In genomic region chr6:28207244-28208179, GRCh38 we compare ENCODE assay signal across 1 cellular context.
A peak's percentile ranks its signal among the peaks of the same experiment; 100 is the strongest.
TF ChIP-seq lines count a peak whose summit lies in the region.

No MANE protein-coding gene starts in this region.

TF ChIP-seq in H1, 55 proteins besides CTCF, POLR2A, EP300 and RAD21:
- TF ChIP-seq HDAC2 (IDR thresholded peaks at IDR 0.05; ENCODE audit: borderline replicate concordance in 1 of 2, low read depth in 2 of 2, low read length in 2 of 2) (no peak), MAX (IDR thresholded peaks at IDR 0.05) (no peak), ASH2L (IDR thresholded peaks at IDR 0.05; ENCODE audit: low read length) (no peak), ATF3 (IDR thresholded peaks at IDR 0.05; ENCODE audit: insufficient read depth, low read depth, low read length) (no peak), TCF12 (IDR thresholded peaks at IDR 0.05; ENCODE audit: low read depth, low read length) (no peak), TBP (IDR thresholded peaks at IDR 0.05; ENCODE audit: low read depth, low read length) (no peak; the same call in 1 of the 2 replicates), RNF2 (IDR thresholded peaks at IDR 0.05; ENCODE audit: borderline replicate concordance, low read depth, low read length, missing control alignments, poor library complexity, severe bottlenecking) (peak; percentile 74), CBX5 (IDR thresholded peaks at IDR 0.05; ENCODE audit: low read depth, low read length) (no peak), KDM5A (IDR thresholded peaks at IDR 0.05; ENCODE audit: low read length) (no peak), SP1 (IDR thresholded peaks at IDR 0.05; ENCODE audit: low read depth, low read length) (no peak), USF2 (IDR thresholded peaks at IDR 0.05; ENCODE audit: low read length) (no peak), CHD7 (IDR thresholded peaks at IDR 0.05; ENCODE audit: insufficient replicate concordance, low read length) (no peak), CREB1 (IDR thresholded peaks at IDR 0.05) (no peak; the same call in 1 of the 2 replicates), BCL11A (IDR thresholded peaks at IDR 0.05; ENCODE audit: low read depth in 2 of 2, low read length in 2 of 2) (no peak), JUN (IDR thresholded peaks at IDR 0.05; ENCODE audit: low read depth, low read length) (no peak), EZH2 (IDR thresholded peaks at IDR 0.05; ENCODE audit: low read depth, low read length, severe bottlenecking) (peak; percentile 83), NRF1 (IDR thresholded peaks at IDR 0.05; ENCODE audit: low read depth, low read length) (no peak), FOSL1 (IDR thresholded peaks at IDR 0.05; ENCODE audit: insufficient read depth, low read depth, low read length) (no peak), POLR2AphosphoS5 (IDR thresholded peaks at IDR 0.05; ENCODE audit: low read depth, low read length) (no peak), TAF1 (IDR thresholded peaks at IDR 0.05; ENCODE audit: low read depth, low read length) (peak; percentile 43; the same call in 1 of the 2 replicates), RXRA (IDR thresholded peaks at IDR 0.05; ENCODE audit: insufficient read depth, low read depth, low read length) (no peak), KDM4A (IDR thresholded peaks at IDR 0.05; ENCODE audit: low read depth, low read length, severe bottlenecking) (peak; percentile 44), SRF (IDR thresholded peaks at IDR 0.05; ENCODE audit: low read depth, low read length) (no peak), JUND (IDR thresholded peaks at IDR 0.05; ENCODE audit: low read length) (no peak), CEBPB (IDR thresholded peaks at IDR 0.05; ENCODE audit: low read depth, low read length) (no peak), HDAC6 (IDR thresholded peaks at IDR 0.05; ENCODE audit: low read depth, low read length) (no peak), CTBP2 (IDR thresholded peaks at IDR 0.05; ENCODE audit: borderline replicate concordance, insufficient read depth, insufficient read length, low read length) (peak; percentile 62), E2F6 (IDR thresholded peaks at IDR 0.05) (peak; percentile 85), SP2 (IDR thresholded peaks at IDR 0.05; ENCODE audit: low read length) (no peak), SUZ12 (IDR thresholded peaks at IDR 0.05; ENCODE audit: low read length) (peak; percentile 85), ATF2 (IDR thresholded peaks at IDR 0.05; ENCODE audit: low read length) (no peak), SIX5 (IDR thresholded peaks at IDR 0.05; ENCODE audit: low read depth, low read length) (no peak), CHD2 (IDR thresholded peaks at IDR 0.05; ENCODE audit: low read length) (no peak), GTF2F1 (IDR thresholded peaks at IDR 0.05; ENCODE audit: borderline replicate concordance, low read depth, low read length) (no peak), EGR1 (IDR thresholded peaks at IDR 0.05; ENCODE audit: borderline replicate concordance, low read depth, low read length) (peak; percentile 81), RBBP5 (IDR thresholded peaks at IDR 0.05; ENCODE audit: borderline replicate concordance, low read depth, low read length) (no peak), SIRT6 (IDR thresholded peaks at IDR 0.05; ENCODE audit: low read length) (no peak), GABPA (IDR thresholded peaks at IDR 0.05; ENCODE audit: borderline replicate concordance, insufficient read depth, low read length) (no peak), BACH1 (IDR thresholded peaks at IDR 0.05; ENCODE audit: low read length) (no peak), MAFK (IDR thresholded peaks at IDR 0.05; ENCODE audit: low read depth, low read length) (no peak), TEAD4 (IDR thresholded peaks at IDR 0.05; ENCODE audit: low read depth, low read length) (no peak), PHF8 (conservative IDR thresholded peaks at IDR 0.05; ENCODE audit: low read depth, low read length) (no peak)
